Comparison of ENCODE assay signal across 23 cellular contexts in the genomic region with DNA sequence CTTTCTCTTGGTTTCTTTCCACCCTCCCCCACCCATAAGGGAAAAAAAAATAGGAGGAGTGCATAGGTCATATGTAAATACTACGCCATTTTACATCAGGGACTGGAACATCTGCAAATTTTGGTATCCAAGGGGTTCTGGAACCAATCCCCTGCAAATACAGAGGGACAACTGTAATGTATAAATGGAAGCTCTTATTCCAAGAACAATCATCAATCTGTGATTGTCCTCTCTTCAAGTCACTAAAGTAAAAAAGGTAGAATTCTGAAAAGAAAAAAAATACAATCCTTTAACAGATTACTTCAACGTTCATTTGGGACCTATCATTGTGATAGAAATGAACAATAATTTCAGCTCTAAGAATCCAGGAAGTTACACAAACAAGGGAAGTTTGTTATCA.
"Had no signal": no experiment of that assay in that cellular context is flagged by ENCODE, and none has a peak within 500 bp of the region (broad histone marks: within the 10 kb centered on the region; RNA-seq: fewer than 3 reads in every experiment).

No MANE protein-coding gene starts in this region.

- H3K4me1 ChIP-seq: gastroesophageal sphincter, testis, vagina had no signal

- DNase-seq: activated gamma-delta T cell treated with Interleukin-2 at 50 U/mL for 16 hours; activated T-cell treated with anti-CD3 and anti-CD28 coated beads, Interleukin-2, amount 50 U/mL, for 1 hour; brain microvascular endothelial cell; central memory CD4-positive, alpha-beta T cell; heart left ventricle; islet precursor cell; left cardiac atrium; mesenchymal stem cell; mucosa of descending colon; retina; sigmoid colon; stimulated activated CD4-positive, alpha-beta T cell treated with anti-CD3 and anti-CD28 coated beads, Interleukin-15, amount 100 ng/mL, for 24 hours; testis; trophoblast cell had no signal

- H3K27ac ChIP-seq: ascending aorta, brain microvascular endothelial cell, epithelial cell of prostate, gastroesophageal sphincter, neural progenitor cell, sigmoid colon, testis, vagina had no signal

- ATAC-seq: gastroesophageal sphincter; heart left ventricle; left cardiac atrium; mucosa of descending colon; stimulated activated memory B cell treated with anti-CD40 and anti-IgM and Interleukin-4, amounts not matched to agents 10 μg/mL and 1 μg/mL and 100 μg/mL, for 72 hours; WTC11 had no signal

- H3K27me3 ChIP-seq: ascending aorta, brain microvascular endothelial cell, gastroesophageal sphincter, heart left ventricle, neural progenitor cell, sigmoid colon, testis, vagina had no signal

- H3K4me2 ChIP-seq: neural progenitor cell, smooth muscle cell had no signal

- H2AFZ ChIP-seq: neural progenitor cell had no signal

- H3K36me3 ChIP-seq: ascending aorta, brain microvascular endothelial cell, sigmoid colon had no signal

- H3K4me3 ChIP-seq: ascending aorta, gastroesophageal sphincter, heart left ventricle, mucosa of descending colon, neural progenitor cell, sigmoid colon, smooth muscle cell, testis, vagina had no signal

- H3K9me3 ChIP-seq: ascending aorta, gastroesophageal sphincter, heart left ventricle, mucosa of descending colon, sigmoid colon, testis, vagina had no signal

- H3K9ac ChIP-seq: neural progenitor cell had no signal

- FAIRE-seq: colon had no signal
